29 cellular contexts compared by ENCODE assay signal in genomic region chr2:45750484-45750883, GRCh38.
DNase-seq lines count a peak whose midpoint lies in the region; ATAC-seq and TF ChIP-seq lines count a peak whose summit lies in the region.
"Had no signal": no experiment of that assay in that cellular context is flagged by ENCODE, and none has a peak within 500 bp of the region (broad histone marks: within the 10 kb centered on the region; RNA-seq: fewer than 3 reads in every experiment).

No MANE protein-coding gene starts in this region.

- ATAC-seq in activated CD4-positive, alpha-beta T cell treated with anti-CD3 and anti-CD28 coated beads for 36 hours: peak; percentile 96
- ATAC-seq in stimulated activated naive CD8-positive, alpha-beta T cell treated with anti-CD3 and anti-CD28 coated beads, Interleukin-15, Interleukin-2, amounts not matched to agents 100 U/mL and 50 U/mL, for 24 hours: no peak
- no peak for ATAC-seq in GM19455 (IDR thresholded peaks at IDR 0.05; ENCODE audit: unreplicated experiment)
- ATAC-seq: sciatic nerve had no signal

- no peak for TF ChIP-seq CTCF in epithelial cell of esophagus (IDR thresholded peaks at IDR 0.05; ENCODE audit: insufficient read depth, low read depth, low read length, missing control alignments)

- H3K9me3 Mint-ChIP-seq in activated CD4-positive, alpha-beta T cell treated with anti-CD3 and anti-CD28 coated beads for 36 hours (ENCODE audit: low read depth): peaks cover 2% of the 10 kb centered on the region
- H3K9me3 Mint-ChIP-seq in activated CD4-positive, alpha-beta T cell treated with anti-CD3 and anti-CD28 coated beads, Interleukin-2, amount 10 ng/mL, durations not matched to agents 7 days and 5 days: peaks cover 10% of the 10 kb centered on the region
- H3K9me3 Mint-ChIP-seq in stimulated activated naive CD8-positive, alpha-beta T cell treated with anti-CD3 and anti-CD28 coated beads, Interleukin-15, Interleukin-2, amounts not matched to agents 100 ng/mL and 50 ng/mL, for 24 hours: peaks cover 10% of the 10 kb centered on the region

- intact Hi-C loops in activated CD4-positive, alpha-beta T cell treated with anti-CD3 and anti-CD28 coated beads for 36 hours (cut with DNase I, micrococcal nuclease): loop anchor here in 1 of 2 experiments (1.0 kb wide), 1 partner anchor 100 kb away; no protein-coding TSS in a partner anchor

- POLR2A ChIA-PET in activated CD4-positive, alpha-beta T cell treated with anti-CD3 and anti-CD28 coated beads for 36 hours (lab: Charles Lee): no interaction called here
- POLR2A ChIA-PET in activated CD4-positive, alpha-beta T cell treated with anti-CD3 and anti-CD28 coated beads, Interleukin-2, amount 10 ng/mL, durations not matched to agents 7 days and 5 days (lab: Charles Lee): no interaction called here

- CTCF ChIA-PET in activated CD4-positive, alpha-beta T cell treated with anti-CD3 and anti-CD28 coated beads for 36 hours (lab: Charles Lee): no interaction called here
- CTCF ChIA-PET in activated CD4-positive, alpha-beta T cell treated with anti-CD3 and anti-CD28 coated beads, Interleukin-2, amount 10 ng/mL, durations not matched to agents 7 days and 5 days (lab: Charles Lee): no interaction called here

- H3K36me3 Mint-ChIP-seq in activated CD4-positive, alpha-beta T cell treated with anti-CD3 and anti-CD28 coated beads for 36 hours (ENCODE audit: low read depth): peaks cover 2% of the 10 kb centered on the region
- H3K36me3 Mint-ChIP-seq in activated CD4-positive, alpha-beta T cell treated with anti-CD3 and anti-CD28 coated beads, Interleukin-2, amount 10 ng/mL, durations not matched to agents 7 days and 5 days (ENCODE audit: low read depth): peaks cover 4% of the 10 kb centered on the region
- H3K36me3 Mint-ChIP-seq in stimulated activated naive CD8-positive, alpha-beta T cell treated with anti-CD3 and anti-CD28 coated beads, Interleukin-15, Interleukin-2, amounts not matched to agents 100 ng/mL and 50 ng/mL, for 24 hours (ENCODE audit: low read depth): peaks cover 13% of the 10 kb centered on the region
- H3K36me3 Mint-ChIP-seq: CD4-positive, CD25-positive, alpha-beta regulatory T cell had no signal

- peak overlapping the region; percentile 75 for H3K27ac Mint-ChIP-seq in activated CD4-positive, alpha-beta T cell treated with anti-CD3 and anti-CD28 coated beads for 36 hours
- H3K27ac Mint-ChIP-seq in activated CD4-positive, alpha-beta T cell treated with anti-CD3 and anti-CD28 coated beads, Interleukin-2, amount 10 ng/mL, durations not matched to agents 7 days and 5 days: no peak overlapping the region
- peak overlapping the region; percentile 43 for H3K27ac Mint-ChIP-seq in stimulated activated naive CD8-positive, alpha-beta T cell treated with anti-CD3 and anti-CD28 coated beads, Interleukin-15, Interleukin-2, amounts not matched to agents 100 ng/mL and 50 ng/mL, for 24 hours
- H3K27ac Mint-ChIP-seq: CD4-positive, CD25-positive, alpha-beta regulatory T cell; natural killer cell treated with Interleukin-12 subunit alpha and Interleukin-12 subunit beta and Interleukin-15 and Interleukin-18, amount 100 ng/mL, for 72 hours; T-helper 2 cell treated with Interferon-gamma antibody and Interleukin-4, amounts not matched to agents 5 μg/mL and 100 μg/mL, for 36 hours had no signal

- H3K4me1 Mint-ChIP-seq in activated CD4-positive, alpha-beta T cell treated with anti-CD3 and anti-CD28 coated beads for 36 hours: peaks cover 23% of the 10 kb centered on the region
- peaks cover 4% of the 10 kb centered on the region for H3K4me1 Mint-ChIP-seq in activated CD4-positive, alpha-beta T cell treated with anti-CD3 and anti-CD28 coated beads, Interleukin-2, amount 10 ng/mL, durations not matched to agents 7 days and 5 days
- peaks cover 17% of the 10 kb centered on the region for H3K4me1 Mint-ChIP-seq in stimulated activated naive CD8-positive, alpha-beta T cell treated with anti-CD3 and anti-CD28 coated beads, Interleukin-15, Interleukin-2, amounts not matched to agents 100 ng/mL and 50 ng/mL, for 24 hours (ENCODE audit: low read depth)
- H3K4me1 Mint-ChIP-seq: immature natural killer cell had no signal

- H3K4me3 ChIP-seq in epithelial cell of esophagus (ENCODE audit: low read length): no peak overlapping the region
- H3K4me3 ChIP-seq: colonic mucosa, prostate gland, suprapubic skin, upper lobe of left lung had no signal

- no peaks in the 10 kb centered on the region for H3K27me3 Mint-ChIP-seq in activated CD4-positive, alpha-beta T cell treated with anti-CD3 and anti-CD28 coated beads for 36 hours
- no peaks in the 10 kb centered on the region for H3K27me3 Mint-ChIP-seq in activated CD4-positive, alpha-beta T cell treated with anti-CD3 and anti-CD28 coated beads, Interleukin-2, amount 10 ng/mL, durations not matched to agents 7 days and 5 days
- H3K27me3 Mint-ChIP-seq in stimulated activated naive CD8-positive, alpha-beta T cell treated with anti-CD3 and anti-CD28 coated beads, Interleukin-15, Interleukin-2, amounts not matched to agents 100 ng/mL and 50 ng/mL, for 24 hours: no peaks in the 10 kb centered on the region

- no peak overlapping the region for H3K4me3 Mint-ChIP-seq in activated CD4-positive, alpha-beta T cell treated with anti-CD3 and anti-CD28 coated beads for 36 hours
- no peak overlapping the region for H3K4me3 Mint-ChIP-seq in activated CD4-positive, alpha-beta T cell treated with anti-CD3 and anti-CD28 coated beads, Interleukin-2, amount 10 ng/mL, durations not matched to agents 7 days and 5 days
- no peak overlapping the region for H3K4me3 Mint-ChIP-seq in stimulated activated naive CD8-positive, alpha-beta T cell treated with anti-CD3 and anti-CD28 coated beads, Interleukin-15, Interleukin-2, amounts not matched to agents 100 ng/mL and 50 ng/mL, for 24 hours
- H3K4me3 Mint-ChIP-seq: CD4-positive, CD25-positive, alpha-beta regulatory T cell; immature natural killer cell; natural killer cell treated with Interleukin-12 subunit alpha and Interleukin-12 subunit beta and Interleukin-15 and Interleukin-18, amount 100 ng/mL, for 72 hours; T-helper 2 cell treated with Interferon-gamma antibody and Interleukin-4, amounts not matched to agents 5 μg/mL and 100 μg/mL, for 36 hours had no signal

- peak; percentile 17 for DNase-seq in activated CD4-positive, alpha-beta T cell treated with anti-CD3 and anti-CD28 coated beads for 36 hours
- no peak for DNase-seq in activated CD4-positive, alpha-beta T cell treated with anti-CD3 and anti-CD28 coated beads, Interleukin-2, amount 10 ng/mL, durations not matched to agents 7 days and 5 days
- DNase-seq in stimulated activated naive CD8-positive, alpha-beta T cell treated with anti-CD3 and anti-CD28 coated beads, Interleukin-15, Interleukin-2, amounts not matched to agents 100 U/mL and 50 U/mL, for 24 hours: no peak
- DNase-seq in epithelial cell of esophagus (ENCODE audit: low read depth) (peak; percentile 10), kidney tubule cell (ENCODE audit: low spot score) (no peak), DMS 273 (lab: John Stamatoyannopoulos, UW; ENCODE audit: unreplicated experiment) (no peak)
- DNase-seq: activated CD4-positive, alpha-beta T cell treated with anti-CD3 and anti-CD28 coated beads for 4 hours; Calu3; CD4-positive, CD25-positive, alpha-beta regulatory T cell; colonic mucosa; DMS79 treated with DMSO at 0.1 percent for 48 hours; effector CD8-positive, alpha-beta T cell; GF-D8; GOT3; immature natural killer cell; mammary epithelial cell; NCI-H1436 treated with DMSO at 0.1 percent for 48 hours; NCI-H345; occipital lobe; stimulated activated CD4-positive, alpha-beta T cell treated with anti-CD3 and anti-CD28 coated beads, Interleukin-12 subunit alpha, Interleukin-12 subunit beta, amount 100 ng/mL, for 4 hours; stimulated activated CD4-positive, alpha-beta T cell treated with anti-CD3 and anti-CD28 coated beads, Interleukin-4, amount 100 ng/mL, for 24 hours; upper lobe of left lung had no signal

Comparison
In these comparisons a context has a peak if more than half of its experiments do, and no peak if none do; other contexts are left out.
1. DNase-seq: peak in activated CD4-positive, alpha-beta T cell treated with anti-CD3 and anti-CD28 coated beads for 36 hours (single experiment) and epithelial cell of esophagus (single experiment); none in activated CD4-positive, alpha-beta T cell treated with anti-CD3 and anti-CD28 coated beads, Interleukin-2, amount 10 ng/mL, durations not matched to agents 7 days and 5 days (single experiment), stimulated activated naive CD8-positive, alpha-beta T cell treated with anti-CD3 and anti-CD28 coated beads, Interleukin-15, Interleukin-2, amounts not matched to agents 100 U/mL and 50 U/mL, for 24 hours (single experiment), kidney tubule cell (single experiment) and DMS 273 (single experiment).